In genomic region chr4:13627606-13628301, GRCh38 we compare ENCODE assay signal across 8 cellular contexts. TPM values are rescaled to one million over a fixed set of nuclear protein-coding genes. Genes with fewer than 3 reads are reported as not detected.
DNase-seq lines count a peak whose midpoint lies in the region; ATAC-seq, FAIRE-seq and TF ChIP-seq lines count a peak whose summit lies in the region.

Gene BOD1L1 (minus strand): TSS chr4:13627725. CDS start chr4:13627587, 138 bp downstream.

- H3K27me3 Mint-ChIP-seq in WTC11 (ENCODE audit: low read depth): no peaks in the 10 kb centered on the region; the same call in 1 of the 2 replicates

- POLR2A ChIA-PET in WTC11 (lab: Charles Lee): interaction anchor here (1.0 kb wide), 1 partner anchor 12 kb away, joined by 3 read pairs; no protein-coding TSS in a partner anchor

- ATAC-seq in GM18870 (IDR thresholded peaks at IDR 0.05; ENCODE audit: unreplicated experiment) (peak; percentile 87), HG03135 (IDR thresholded peaks at IDR 0.05; ENCODE audit: unreplicated experiment) (peak; percentile 89), WTC11 (peak; percentile 89)

- no peaks in the 10 kb centered on the region for H3K9me3 Mint-ChIP-seq in WTC11

- peak; percentile 64 for FAIRE-seq in islet of Langerhans (lab: Jason Lieb, UNC)

- no peak for TF ChIP-seq CTCF in WTC11 (IDR thresholded peaks at IDR 0.05)
- TF ChIP-seq CTCF in cardiac fibroblast (IDR thresholded peaks at IDR 0.05; ENCODE audit: low read depth, low read length): peak; percentile 41

- H3K4me3 Mint-ChIP-seq in WTC11: peak within 1 kb of the TSS; percentile 97

- DNase-seq in AG08395 (ENCODE audit: low spot score): peak; percentile 94
- DNase-seq in NCI-H2196 (lab: John Stamatoyannopoulos, UW; ENCODE audit: unreplicated experiment): peak; percentile 89
- DNase-seq in WTC11 (ENCODE audit: low spot score): peak; percentile 80
- peak; percentile 92 to 93 for DNase-seq in cardiac fibroblast (ENCODE audit: low read depth in 2 of 2)
- peak; percentile 75 for DNase-seq in stimulated activated CD4-positive, alpha-beta T cell treated with anti-CD3 and anti-CD28 coated beads, Interleukin-12 subunit alpha, Interleukin-12 subunit beta, amount 100 ng/mL, for 4 hours

- no peaks in the 10 kb centered on the region for H3K36me3 Mint-ChIP-seq in WTC11

- CTCF ChIA-PET in WTC11 (lab: Charles Lee): interaction anchor here (1.4 to 3.7 kb wide), 2 partner anchors 9 to 27 kb away, joined by 4 to 23 read pairs; no protein-coding TSS in a partner anchor

- H3K4me1 Mint-ChIP-seq in WTC11: peaks cover 8% of the 10 kb centered on the region

- peak within 1 kb of the TSS; percentile 97 for H3K27ac Mint-ChIP-seq in WTC11

- peak within 1 kb of the TSS; percentile 87 to 91 for H3K4me3 ChIP-seq in cardiac fibroblast (replicated peaks in 1 of 2; ENCODE audit: low read depth in 2 of 2, low read length in 2 of 2)

TF ChIP-seq in WTC11, 78 proteins besides CTCF, POLR2A, EP300 and RAD21 (continues in another document):
- TF ChIP-seq FOXP4 (CRISPR knock-in tag; IDR thresholded peaks at IDR 0.05) (peak; percentile 30; the same call in 1 of the 2 replicates), ATF1 (CRISPR knock-in tag; IDR thresholded peaks at IDR 0.05) (no peak; the same call in 1 of the 2 replicates), FOXP1 (CRISPR knock-in tag; IDR thresholded peaks at IDR 0.05; ENCODE audit: borderline replicate concordance) (peak; percentile 77; the same call in 1 of the 2 replicates), FOXK1 (CRISPR knock-in tag; IDR thresholded peaks at IDR 0.05) (peak; percentile 100), RORB (CRISPR knock-in tag; IDR thresholded peaks at IDR 0.05) (no peak), IRF1 (CRISPR knock-in tag; IDR thresholded peaks at IDR 0.05) (no peak), STAT6 (CRISPR knock-in tag; conservative IDR thresholded peaks at IDR 0.05; ENCODE audit: low read depth) (no peak), GABPB1 (CRISPR knock-in tag; IDR thresholded peaks at IDR 0.05) (peak; percentile 94), GTF2I (CRISPR knock-in tag; conservative IDR thresholded peaks at IDR 0.05) (no peak), ZNF232 (CRISPR knock-in tag; IDR thresholded peaks at IDR 0.05) (peak; percentile 65; the same call in 1 of the 2 replicates), TCF7 (CRISPR knock-in tag; IDR thresholded peaks at IDR 0.05; ENCODE audit: low read depth) (no peak), ZNF425 (CRISPR knock-in tag; conservative IDR thresholded peaks at IDR 0.05) (no peak), TEAD1 (CRISPR knock-in tag; IDR thresholded peaks at IDR 0.05) (peak; percentile 63), ZNF138 (CRISPR knock-in tag; conservative IDR thresholded peaks at IDR 0.05) (no peak), MXD4 (CRISPR knock-in tag; IDR thresholded peaks at IDR 0.05; ENCODE audit: borderline replicate concordance) (no peak), JUN (CRISPR knock-in tag; IDR thresholded peaks at IDR 0.05) (no peak), E2F5 (CRISPR knock-in tag; IDR thresholded peaks at IDR 0.05) (no peak), ZNF263 (CRISPR knock-in tag; IDR thresholded peaks at IDR 0.05; ENCODE audit: low read depth) (no peak), ATF6 (CRISPR knock-in tag; IDR thresholded peaks at IDR 0.05) (no peak), USF1 (CRISPR knock-in tag; IDR thresholded peaks at IDR 0.05) (no peak), ETV6 (CRISPR knock-in tag; IDR thresholded peaks at IDR 0.05) (peak; percentile 86), CBFB (CRISPR knock-in tag; IDR thresholded peaks at IDR 0.05; ENCODE audit: low read depth) (0 out of 2 replicates have a peak, but pooled peaks have one; percentile 62), SP1 (CRISPR knock-in tag; conservative IDR thresholded peaks at IDR 0.05) (peak; percentile 84)

RNA-seq across cellular contexts. Expression of gene BOD1L1, which starts in this region (rescaled TPM):
- 31.9 to 43.5 TPM (median 32.4 TPM) in 3 replicates for total RNA-seq in WTC11 (2021)

Comparison
In these comparisons a context has a peak if more than half of its experiments do, and no peak if none do; other contexts are left out.
1. Peak in every context shown above with its lines: DNase-seq, ATAC-seq and H3K4me3 ChIP-seq.